Comparison of ENCODE assay signal across 1 cellular context in genomic region chr20:58959652-58960051, GRCh38.
A peak's percentile ranks its signal among the peaks of the same experiment; 100 is the strongest.
TF ChIP-seq lines count a peak whose summit lies in the region.

No MANE protein-coding gene starts in this region.

TF ChIP-seq in HepG2, 621 proteins besides CTCF, POLR2A, EP300 and RAD21:
- no peak for TF ChIP-seq PAF1 (CRISPR knock-in tag; IDR thresholded peaks at IDR 0.05)
- 0 out of 2 replicates have a peak, but pooled peaks have one; percentile 22 for TF ChIP-seq ZNF878 (CRISPR knock-in tag; IDR thresholded peaks at IDR 0.05)
